6 cellular contexts compared by ENCODE assay signal in genomic region chrX:48910926-48911406, GRCh38. TPM values are rescaled to one million over a fixed set of nuclear protein-coding genes. Genes with fewer than 3 reads are reported as not detected.
A peak's percentile ranks its signal among the peaks of the same experiment; 100 is the strongest.
DNase-seq lines count a peak whose midpoint lies in the region; ATAC-seq and TF ChIP-seq lines count a peak whose summit lies in the region.

No MANE protein-coding gene starts in this region.

- peak overlapping the region; percentile 65 for H3K4me3 ChIP-seq in CD8-positive, alpha-beta memory T cell (ENCODE audit: low read length)
- H3K4me3 ChIP-seq in PC-3 (ENCODE audit: low read length) (peak overlapping the region; percentile 85), heart right ventricle (peak overlapping the region; percentile 43 to 76 (median 68)), upper lobe of right lung (peak overlapping the region; percentile 65)

- no TSS peak for BruUV-seq in PC-3 (replicated peaks; lab: Mats Ljungman, UMichigan)

- peak overlapping the region; percentile 86 to 94 (median 88) for H3K4me3 Mint-ChIP-seq in CD8-positive, alpha-beta memory T cell

- H3K27ac Mint-ChIP-seq in CD8-positive, alpha-beta memory T cell, result peak overlapping the region; percentile 90 to 99 (median 95)

- CTCF ChIA-PET in CD8-positive, alpha-beta memory T cell (lab: Charles Lee), result interaction anchor here (1.1 to 3.1 kb wide), 4 partner anchors 10 to 35 kb away, joined by 3 to 10 read pairs (median 6); no protein-coding TSS in a partner anchor
- CTCF ChIA-PET in PC-3 (lab: Charles Lee), result no interaction called here

- POLR2A ChIA-PET in CD8-positive, alpha-beta memory T cell (lab: Charles Lee), result interaction anchor here (0.8 to 2.7 kb wide), 3 partner anchors 14 to 91 kb away, joined by 3 to 15 read pairs (median 6); partner anchors contain the start of genes GRIPAP1, PQBP1 and TIMM17B
- POLR2A ChIA-PET in PC-3 (lab: Charles Lee; ENCODE audit: unreplicated experiment), result interaction anchor here (0.8 kb wide), 1 partner anchor 174 kb away, joined by 5 read pairs; no protein-coding TSS in a partner anchor

- 1 to 2% methylated on average over 11 to 12 of the region's 12 CpGs for WGBS in heart right ventricle, 2 donors

- peaks cover 40 to 57% (median 54%) of the 10 kb centered on the region in 3 donors for H3K4me1 Mint-ChIP-seq in CD8-positive, alpha-beta memory T cell

- TF ChIP-seq CTCF in PC-3 (conservative IDR thresholded peaks at IDR 0.05; ENCODE audit: low read depth, low read length) (no peak), heart right ventricle (IDR thresholded peaks at IDR 0.05) (no peak), upper lobe of right lung (IDR thresholded peaks at IDR 0.05) (no peak)

- H3K9me2 ChIP-seq in PC-3 (replicated peaks; ENCODE audit: low read length), result no peaks in the 10 kb centered on the region

- peaks cover 23% of the 10 kb centered on the region for H3K36me3 ChIP-seq in CD8-positive, alpha-beta memory T cell (ENCODE audit: insufficient read depth, low read length)
- H3K36me3 ChIP-seq in PC-3 (ENCODE audit: low read depth, low read length), result peaks cover 11% of the 10 kb centered on the region; the same call in 1 of the 2 replicates
- peaks cover 0 to 30% (median 0%) of the 10 kb centered on the region in 9 donors for H3K36me3 ChIP-seq in heart right ventricle
- no peaks in the 10 kb centered on the region for H3K36me3 ChIP-seq in upper lobe of right lung

- peak overlapping the region; percentile 95 for H3K4me2 ChIP-seq in PC-3 (ENCODE audit: low read length)

- no peaks in the 10 kb centered on the region for H3K9me3 ChIP-seq in CD8-positive, alpha-beta memory T cell (ENCODE audit: low read length)
- H3K9me3 ChIP-seq in PC-3 (ENCODE audit: low read length), result no peaks in the 10 kb centered on the region
- no peaks in the 10 kb centered on the region for H3K9me3 ChIP-seq in heart right ventricle
- H3K9me3 ChIP-seq in upper lobe of right lung, result no peaks in the 10 kb centered on the region

- H3K27me3 ChIP-seq in CD8-positive, alpha-beta memory T cell (ENCODE audit: insufficient read depth, low read length, poor library complexity, severe bottlenecking), result no peaks in the 10 kb centered on the region
- H3K27me3 ChIP-seq in PC-3 (ENCODE audit: low read length), result no peaks in the 10 kb centered on the region
- H3K27me3 ChIP-seq in heart right ventricle, result no peaks in the 10 kb centered on the region
- H3K27me3 ChIP-seq in upper lobe of right lung, result no peaks in the 10 kb centered on the region

- no peaks in the 10 kb centered on the region for H3K9me3 Mint-ChIP-seq in CD8-positive, alpha-beta memory T cell

- peaks cover 51% of the 10 kb centered on the region for H3K4me1 ChIP-seq in CD8-positive, alpha-beta memory T cell (ENCODE audit: insufficient read depth, low read length)
- H3K4me1 ChIP-seq in PC-3 (ENCODE audit: insufficient read depth, low read length) (peaks cover 16% of the 10 kb centered on the region), heart right ventricle (peaks cover 0 to 17% (median 9%) of the 10 kb centered on the region in 9 donors), upper lobe of right lung (no peaks in the 10 kb centered on the region)

- peak overlapping the region; percentile 94 for H3K9ac ChIP-seq in PC-3 (ENCODE audit: low read length)

- peaks cover 42% of the 10 kb centered on the region for H3K79me2 ChIP-seq in PC-3 (ENCODE audit: low read length)

- no peaks in the 10 kb centered on the region for H4K20me1 ChIP-seq in PC-3 (ENCODE audit: low read length)

- no peaks in the 10 kb centered on the region for H3F3A ChIP-seq in PC-3 (ENCODE audit: low read length, unreplicated experiment)

- H3K27me3 Mint-ChIP-seq in CD8-positive, alpha-beta memory T cell, result peaks cover 0 to 14% of the 10 kb centered on the region in 2 donors

- H3K27ac ChIP-seq in CD8-positive, alpha-beta memory T cell (ENCODE audit: low read depth, low read length), result peak overlapping the region; percentile 92
- H3K27ac ChIP-seq in PC-3 (ENCODE audit: low read length) (peak overlapping the region; percentile 91), heart right ventricle (peak overlapping the region in 8 of 10 donors; percentile 56 to 85 (median 80)), upper lobe of right lung (peak overlapping the region; percentile 80)

- peaks cover 6 to 59% (median 6%) of the 10 kb centered on the region in 3 donors for H3K36me3 Mint-ChIP-seq in CD8-positive, alpha-beta memory T cell

- peak overlapping the region; percentile 93 for H2AFZ ChIP-seq in PC-3 (ENCODE audit: low read length)

- intact Hi-C loops in PC-3 (cut with micrococcal nuclease) (loop anchor here (2.0 to 5.0 kb wide), 2 partner anchors 14 to 109 kb away; partner anchors contain the start of genes HDAC6, PQBP1 and TIMM17B), heart right ventricle (cut with DNase I) (loop anchor here in 3 of 10 donors (10.0 kb wide), 2 partner anchors 266 to 1256 kb away; partner anchors contain the start of genes ELK1 (in 1 of the 3) and UXT (in 1 of the 3)), upper lobe of right lung (cut with DNase I) (no loop called here)

- ATAC-seq in PC-3 (no peak), heart right ventricle (peak in 5 of 8 donors; percentile 10 to 33 (median 24)), upper lobe of right lung (peak; percentile 25), GM21526 (IDR thresholded peaks at IDR 0.05; ENCODE audit: low FRiP score, unreplicated experiment) (no peak)

- peak in 1 of 5 donors; percentile 25 for DNase-seq in CD8-positive, alpha-beta memory T cell
- no peak for DNase-seq in PC-3
- DNase-seq in heart right ventricle, result no peak
- no peak for DNase-seq in upper lobe of right lung
- no peak for DNase-seq in iPS-NIHi7 (ENCODE audit: extremely low spot score)

RNA-seq across cellular contexts. Expression of gene SLC35A2, which starts 0.5 kb away (rescaled TPM):
- total RNA-seq in CD8-positive, alpha-beta memory T cell, result 10 to 100 TPM; 27.1 to 27.2 TPM
- 13.2 TPM for polyA plus RNA-seq in CD8-positive, alpha-beta memory T cell
- total RNA-seq in PC-3 (2014; rRNA removed), result 46.6 and 46.8 TPM in 2 replicates
- total RNA-seq in heart right ventricle, result 10 to 100 TPM in 8 of 10 donors, 1 to 10 TPM in 2; 9.0 to 18.2 (median 12.4) TPM
- polyA plus RNA-seq in heart right ventricle, result 10 to 100 TPM in 1 of 2 donors, 1 to 10 TPM in 1; 6.4 to 27.7 TPM
- 22.6 TPM for total RNA-seq in upper lobe of right lung

RNA-seq across cellular contexts. Expression of gene PIM2, which starts 7.9 kb away (rescaled TPM):
- 100 to 1,000 TPM; 269 to 273 TPM for total RNA-seq in CD8-positive, alpha-beta memory T cell
- 212 TPM for polyA plus RNA-seq in CD8-positive, alpha-beta memory T cell
- total RNA-seq in PC-3 (2014; rRNA removed) (24.1 and 25.6 TPM in 2 replicates), heart right ventricle (10 to 100 TPM in 1 of 10 donors, 1 to 10 TPM in 9; 2.0 to 14.0 (median 3.3) TPM), upper lobe of right lung (14.4 TPM)
- polyA plus RNA-seq in heart right ventricle, result 1 to 10 TPM; 1.8 to 3.9 TPM

RNA-seq across cellular contexts. Expression of gene PQBP1, which starts 13.2 kb away (rescaled TPM):
- 100 to 1,000 TPM; 101 to 106 TPM for total RNA-seq in CD8-positive, alpha-beta memory T cell
- 83.5 TPM for polyA plus RNA-seq in CD8-positive, alpha-beta memory T cell
- total RNA-seq in PC-3 (2014; rRNA removed) (189 and 241 TPM in 2 replicates), heart right ventricle (10 to 100 TPM; 41.2 to 75.5 (median 52.8) TPM), upper lobe of right lung (61.3 TPM)
- polyA plus RNA-seq in heart right ventricle, result 100 to 1,000 TPM in 1 of 2 donors, 10 to 100 TPM in 1; 99.8 to 127 TPM

RNA-seq across cellular contexts. Expression of gene TIMM17B, which starts 13.4 kb away (rescaled TPM):
- 10 to 100 TPM; 87.5 to 93.6 TPM for total RNA-seq in CD8-positive, alpha-beta memory T cell
- 68.5 TPM for polyA plus RNA-seq in CD8-positive, alpha-beta memory T cell
- total RNA-seq in PC-3 (2014; rRNA removed), result 101 and 119 TPM in 2 replicates
- 10 to 100 TPM; 58.3 to 73.4 (median 64.7) TPM for total RNA-seq in heart right ventricle
- 100 to 1,000 TPM in 1 of 2 donors, 10 to 100 TPM in 1; 75.1 to 100 TPM for polyA plus RNA-seq in heart right ventricle
- total RNA-seq in upper lobe of right lung, result 32.9 TPM

RNA-seq across cellular contexts. Expression of gene OTUD5, which starts 46.4 kb away (rescaled TPM):
- total RNA-seq in CD8-positive, alpha-beta memory T cell, result 10 to 100 TPM; 67.3 to 69.1 TPM
- polyA plus RNA-seq in CD8-positive, alpha-beta memory T cell, result 47.5 TPM
- total RNA-seq in PC-3 (2014; rRNA removed) (41.4 and 50.9 TPM in 2 replicates), heart right ventricle (10 to 100 TPM; 17.9 to 27.3 (median 24.7) TPM), upper lobe of right lung (42.6 TPM)
- 10 to 100 TPM; 25.4 to 26.6 TPM for polyA plus RNA-seq in heart right ventricle

Comparison
In these comparisons a context has a peak if more than half of its experiments do, and no peak if none do; other contexts are left out.
1. ATAC-seq: peak in heart right ventricle (5 of 8) and upper lobe of right lung (single experiment); none in PC-3 (single experiment) and GM21526 (single experiment).
2. RNA of gene PIM2, which starts 7.9 kb away (total RNA-seq): 269 to 273 TPM in CD8-positive, alpha-beta memory T cell; 24.1 to 25.6 TPM in PC-3, 14.4 TPM in upper lobe of right lung (single experiment) and 2.0 to 14.0 TPM in heart right ventricle; every median in the first group is over 10 times any median in the second.
3. Peak in every context shown above with its lines, with median percentiles within 50 percentile points of each other: H3K27ac ChIP-seq and H3K4me3 ChIP-seq.